ENCODE assay signal across 20 cellular contexts in genomic region chr4:112410364-112410763, GRCh38.
"Had no signal": no experiment of that assay in that cellular context is flagged by ENCODE, and none has a peak within 500 bp of the region (broad histone marks: within the 10 kb centered on the region; RNA-seq: fewer than 3 reads in every experiment).

No MANE protein-coding gene starts in this region.

- H3K9me3 ChIP-seq: ascending aorta, psoas muscle, right lobe of liver, tibial nerve, uterus had no signal

- ATAC-seq: left colon, psoas muscle, right lobe of liver had no signal

- H3K36me3 ChIP-seq: cardiac muscle cell, uterus had no signal

- H3K4me1 Mint-ChIP-seq: activated CD4-positive, alpha-beta T cell treated with anti-CD3 and anti-CD28 coated beads, Interleukin-2, amount 10 ng/mL, durations not matched to agents 7 days and 5 days; activated naive CD8-positive, alpha-beta T cell treated with anti-CD3 and anti-CD28 coated beads, Interleukin-2, amount 10 ng/mL, durations not matched to agents 7 days and 5 days had no signal

- H3K27me3 ChIP-seq: ascending aorta, cardiac muscle cell, right lobe of liver, tibial nerve, uterus had no signal

- H3K27ac Mint-ChIP-seq: activated CD4-positive, alpha-beta T cell treated with anti-CD3 and anti-CD28 coated beads, Interleukin-2, amount 10 ng/mL, durations not matched to agents 7 days and 5 days; activated naive CD8-positive, alpha-beta T cell treated with anti-CD3 and anti-CD28 coated beads, Interleukin-2, amount 10 ng/mL, durations not matched to agents 7 days and 5 days had no signal

- DNase-seq: activated CD4-positive, alpha-beta T cell treated with anti-CD3 and anti-CD28 coated beads, Interleukin-2, amount 10 ng/mL, durations not matched to agents 7 days and 5 days; activated CD4-positive, CD25-positive, alpha-beta regulatory T cell; activated CD8-positive, alpha-beta memory T cell treated with anti-CD3 and anti-CD28 coated beads for 24 hours; activated gamma-delta T cell treated with Interleukin-2 at 50 U/mL for 16 hours; activated naive CD8-positive, alpha-beta T cell treated with anti-CD3 and anti-CD28 coated beads, Interleukin-2, amount 10 ng/mL, durations not matched to agents 7 days and 5 days; left colon; midbrain; psoas muscle; right lobe of liver; stimulated activated CD4-positive, alpha-beta T cell treated with anti-CD3 and anti-CD28 coated beads, Interleukin-4, amount 100 ng/mL, for 4 hours; stimulated activated CD8-positive, alpha-beta memory T cell treated with anti-CD3 and anti-CD28 coated beads, Interleukin-4, amount 100 ng/mL, for 48 hours; stimulated activated naive CD4-positive, alpha-beta T cell treated with Interleukin-2 at 50 U/mL for 16 hours; substantia nigra; uterus had no signal

- H3K4me3 Mint-ChIP-seq: activated CD4-positive, alpha-beta T cell treated with anti-CD3 and anti-CD28 coated beads, Interleukin-2, amount 10 ng/mL, durations not matched to agents 7 days and 5 days; activated naive CD8-positive, alpha-beta T cell treated with anti-CD3 and anti-CD28 coated beads, Interleukin-2, amount 10 ng/mL, durations not matched to agents 7 days and 5 days; neural crest cell had no signal

- H3K4me1 ChIP-seq: ascending aorta, psoas muscle, right lobe of liver, tibial nerve, uterus had no signal

- H3K4me3 ChIP-seq: ascending aorta, cardiac muscle cell, lung, psoas muscle, right lobe of liver, smooth muscle cell, tibial nerve, uterus had no signal

- H3K27ac ChIP-seq: ascending aorta, cardiac muscle cell, psoas muscle, right lobe of liver, tibial nerve, uterus had no signal

- H3K4me2 ChIP-seq: smooth muscle cell had no signal

- H3K27me3 Mint-ChIP-seq: activated CD4-positive, alpha-beta T cell treated with anti-CD3 and anti-CD28 coated beads, Interleukin-2, amount 10 ng/mL, durations not matched to agents 7 days and 5 days; activated naive CD8-positive, alpha-beta T cell treated with anti-CD3 and anti-CD28 coated beads, Interleukin-2, amount 10 ng/mL, durations not matched to agents 7 days and 5 days had no signal

- H3K9me3 Mint-ChIP-seq: activated CD4-positive, alpha-beta T cell treated with anti-CD3 and anti-CD28 coated beads, Interleukin-2, amount 10 ng/mL, durations not matched to agents 7 days and 5 days; activated naive CD8-positive, alpha-beta T cell treated with anti-CD3 and anti-CD28 coated beads, Interleukin-2, amount 10 ng/mL, durations not matched to agents 7 days and 5 days; neural crest cell had no signal
